Comparison of ENCODE assay signal across 1 cellular context in the genomic region with DNA sequence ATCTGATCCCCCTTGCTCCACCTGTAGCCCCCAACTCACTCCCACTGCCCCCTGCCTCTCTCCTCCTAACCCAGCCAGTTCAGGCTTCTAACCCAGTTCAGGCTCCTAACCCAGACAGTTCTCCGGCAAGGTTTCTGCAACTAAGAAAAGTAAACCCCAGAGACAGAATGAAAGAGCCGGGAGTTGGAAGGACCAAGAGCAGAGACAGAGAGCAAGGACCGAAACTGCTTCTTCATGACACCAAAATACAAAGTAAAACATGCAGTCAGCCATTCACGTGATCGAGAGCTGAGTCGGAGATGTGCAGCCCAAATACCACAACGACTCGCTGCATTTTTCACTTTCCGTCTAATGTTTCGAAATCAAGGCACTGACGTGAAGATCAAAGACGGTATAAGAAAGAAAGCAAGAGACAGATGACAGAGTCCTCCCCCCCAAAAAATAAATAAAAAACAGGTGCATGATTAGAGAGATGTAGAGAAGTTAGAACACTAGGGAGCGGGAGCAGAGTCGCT.
TF ChIP-seq lines count a peak whose summit lies in the region.

No MANE protein-coding gene starts in this region.

TF ChIP-seq in HepG2, 621 proteins besides CTCF, POLR2A, EP300 and RAD21:
- no peak for TF ChIP-seq ZMYM3 (CRISPR knock-in tag; IDR thresholded peaks at IDR 0.05)
- TF ChIP-seq BRCA1 (CRISPR knock-in tag; IDR thresholded peaks at IDR 0.05) = no peak
